21 cellular contexts compared by ENCODE assay signal in the genomic region with DNA sequence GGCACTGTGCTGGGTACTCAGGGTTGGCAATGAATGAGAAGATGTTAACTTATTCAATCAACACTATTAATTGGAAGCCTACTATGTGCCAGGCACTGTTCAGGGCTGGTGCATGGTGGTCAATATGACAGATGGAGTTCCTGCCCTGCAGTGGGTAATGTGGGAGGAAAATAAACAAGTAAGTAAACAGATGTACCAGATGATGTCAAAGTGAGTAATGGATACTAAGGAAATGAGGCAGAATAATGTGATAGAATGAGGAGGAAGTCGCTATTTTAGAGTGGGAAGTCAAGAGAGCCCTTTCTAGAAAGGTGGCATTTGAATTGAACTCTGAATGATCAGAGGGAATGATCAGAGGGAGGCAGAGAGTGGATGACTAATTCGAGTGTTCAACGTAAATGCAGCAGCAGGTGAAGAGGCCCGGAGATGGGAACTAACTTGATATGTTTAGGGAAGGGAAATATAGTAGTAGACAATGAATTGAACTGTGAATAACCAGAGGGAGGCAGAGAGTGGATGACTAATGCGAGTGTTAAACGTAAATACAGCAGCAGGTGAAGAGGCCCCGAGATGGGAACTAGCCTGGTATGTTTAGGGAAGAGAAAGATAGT. TPM values are rescaled to one million over a fixed set of nuclear protein-coding genes. Genes with fewer than 3 reads are reported as not detected.
A peak's percentile ranks its signal among the peaks of the same experiment; 100 is the strongest.
DNase-seq lines count a peak whose midpoint lies in the region; ATAC-seq and TF ChIP-seq lines count a peak whose summit lies in the region.
"Had no signal": no experiment of that assay in that cellular context is flagged by ENCODE, and none has a peak within 500 bp of the region (broad histone marks: within the 10 kb centered on the region; RNA-seq: fewer than 3 reads in every experiment).

No MANE protein-coding gene starts in this region.

- H3K4me1 ChIP-seq in HEK293 (ENCODE audit: control insufficient read depth, insufficient read depth, low read length) = no peaks in the 10 kb centered on the region

- no peaks in the 10 kb centered on the region for H3K9me3 ChIP-seq in HEK293 (ENCODE audit: control insufficient read depth, insufficient read depth, low read depth, low read length)
- H3K9me3 ChIP-seq: BLaER1 treated with 17β-estradiol and CSF1 and Interleukin-3, amounts not matched to agents 10 nM and 100 nM had no signal

- no peak overlapping the region for H3K4me3 ChIP-seq in HEK293 (ENCODE audit: low read depth, low read length)
- H3K4me3 ChIP-seq: BLaER1 treated with 17β-estradiol and CSF1 and Interleukin-3, amounts not matched to agents 10 nM and 100 nM; GM12878 had no signal

- H3K36me3 ChIP-seq in HEK293 (ENCODE audit: control insufficient read depth in 2 of 2, insufficient read depth in 1 of 2, low read length in 2 of 2) = no peaks in the 10 kb centered on the region
- H3K36me3 ChIP-seq: BLaER1 treated with 17β-estradiol and CSF1 and Interleukin-3, amounts not matched to agents 10 nM and 100 nM had no signal

- peak; percentile 50 for DNase-seq in DMS153 (lab: John Stamatoyannopoulos, UW)
- DNase-seq in DMS153 treated with DMSO at 0.1 percent for 48 hours (lab: John Stamatoyannopoulos, UW; ENCODE audit: unreplicated experiment) = no peak
- no peak for DNase-seq in activated T-cell treated with anti-CD3 and anti-CD28 coated beads, Interleukin-2, amount 50 U/mL, for 72 hours
- DNase-seq in activated T-cell treated with anti-CD3 and anti-CD28 coated beads, Interleukin-2, amount 50 U/mL, for 1 hour = no peak
- DNase-seq in foreskin melanocyte = no peak
- DNase-seq: HCEC 1CT; IMR-90; Kasumi-1; NCI-H1105 treated with DMSO at 0.1 percent for 48 hours; NCI-H187 treated with DMSO at 0.1 percent for 48 hours; NCI-H2227 treated with DMSO at 0.1 percent for 48 hours; NCI-H526 treated with DMSO at 0.1 percent for 48 hours; NK-92 treated with Interleukin-12 subunit alpha and Interleukin-12 subunit beta, amount 100 ng/mL, for 24 hours; OCI-M1 had no signal

- H3K4me3 Mint-ChIP-seq in activated T-cell treated with anti-CD3 and anti-CD28 coated beads, Interleukin-2, amount 50 U/mL, for 72 hours = peak overlapping the region; percentile 5 to 43
- H3K4me3 Mint-ChIP-seq in dendritic cell treated with granulocyte-macrophage colony-stimulating factor and Interleukin-4, amounts not matched to agents 40 ng/mL and 50 ng/mL, for 4 days = no peak overlapping the region

- ATAC-seq in activated T-cell treated with anti-CD3 and anti-CD28 coated beads, Interleukin-2, amount 50 U/mL, for 72 hours (replicated peaks in 1 of 2) = peak; percentile 38 to 41
- ATAC-seq in GM21529 (IDR thresholded peaks at IDR 0.05; ENCODE audit: unreplicated experiment) = no peak
- ATAC-seq: GM12878 had no signal

- peaks cover 33% of the 10 kb centered on the region for H3K27me3 Mint-ChIP-seq in activated T-cell treated with anti-CD3 and anti-CD28 coated beads, Interleukin-2, amount 50 U/mL, for 72 hours (ENCODE audit: low read depth)
- H3K27me3 Mint-ChIP-seq in dendritic cell treated with granulocyte-macrophage colony-stimulating factor and Interleukin-4, amounts not matched to agents 40 ng/mL and 50 ng/mL, for 4 days = peaks cover 8% of the 10 kb centered on the region

- peak overlapping the region; percentile 91 for H3K27ac Mint-ChIP-seq in activated T-cell treated with anti-CD3 and anti-CD28 coated beads, Interleukin-2, amount 50 U/mL, for 72 hours
- peak overlapping the region; percentile 20 for H3K27ac Mint-ChIP-seq in dendritic cell treated with granulocyte-macrophage colony-stimulating factor and Interleukin-4, amounts not matched to agents 40 ng/mL and 50 ng/mL, for 4 days

- POLR2A ChIA-PET in HEK293 (lab: Yijun Ruan, JAX) = no interaction called here

- H3K4me1 Mint-ChIP-seq in activated T-cell treated with anti-CD3 and anti-CD28 coated beads, Interleukin-2, amount 50 U/mL, for 72 hours (ENCODE audit: low read depth) = peaks cover 16% of the 10 kb centered on the region
- H3K4me1 Mint-ChIP-seq in dendritic cell treated with granulocyte-macrophage colony-stimulating factor and Interleukin-4, amounts not matched to agents 40 ng/mL and 50 ng/mL, for 4 days (ENCODE audit: low read depth) = peaks cover 26% of the 10 kb centered on the region

- intact Hi-C loops in dendritic cell treated with granulocyte-macrophage colony-stimulating factor and Interleukin-4, amounts not matched to agents 40 ng/mL and 50 ng/mL, for 4 days (cut with micrococcal nuclease) = no loop called here

- CTCF ChIA-PET in HEK293 (lab: Yijun Ruan, JAX) = no interaction called here

- TF ChIP-seq CTCF in HEK293 (tag by site-specific recombination; IDR thresholded peaks at IDR 0.05) = no peak

- no peaks in the 10 kb centered on the region for H3K36me3 Mint-ChIP-seq in activated T-cell treated with anti-CD3 and anti-CD28 coated beads, Interleukin-2, amount 50 U/mL, for 72 hours (ENCODE audit: insufficient read depth in 2 of 2)
- H3K36me3 Mint-ChIP-seq in dendritic cell treated with granulocyte-macrophage colony-stimulating factor and Interleukin-4, amounts not matched to agents 40 ng/mL and 50 ng/mL, for 4 days (ENCODE audit: low read depth) = no peaks in the 10 kb centered on the region

- no peak overlapping the region for H3K27ac ChIP-seq in HEK293 (ENCODE audit: extremely low read depth, low read depth, low read length)
- H3K27ac ChIP-seq: 22Rv1, RWPE1 had no signal

- peaks cover 4 to 14% of the 10 kb centered on the region in 2 donors for H3K9me3 Mint-ChIP-seq in activated T-cell treated with anti-CD3 and anti-CD28 coated beads, Interleukin-2, amount 50 U/mL, for 72 hours
- peaks cover 8% of the 10 kb centered on the region for H3K9me3 Mint-ChIP-seq in dendritic cell treated with granulocyte-macrophage colony-stimulating factor and Interleukin-4, amounts not matched to agents 40 ng/mL and 50 ng/mL, for 4 days

TF ChIP-seq in HEK293, 187 proteins besides CTCF, POLR2A, EP300 and RAD21:
- TF ChIP-seq, protein P1, sequence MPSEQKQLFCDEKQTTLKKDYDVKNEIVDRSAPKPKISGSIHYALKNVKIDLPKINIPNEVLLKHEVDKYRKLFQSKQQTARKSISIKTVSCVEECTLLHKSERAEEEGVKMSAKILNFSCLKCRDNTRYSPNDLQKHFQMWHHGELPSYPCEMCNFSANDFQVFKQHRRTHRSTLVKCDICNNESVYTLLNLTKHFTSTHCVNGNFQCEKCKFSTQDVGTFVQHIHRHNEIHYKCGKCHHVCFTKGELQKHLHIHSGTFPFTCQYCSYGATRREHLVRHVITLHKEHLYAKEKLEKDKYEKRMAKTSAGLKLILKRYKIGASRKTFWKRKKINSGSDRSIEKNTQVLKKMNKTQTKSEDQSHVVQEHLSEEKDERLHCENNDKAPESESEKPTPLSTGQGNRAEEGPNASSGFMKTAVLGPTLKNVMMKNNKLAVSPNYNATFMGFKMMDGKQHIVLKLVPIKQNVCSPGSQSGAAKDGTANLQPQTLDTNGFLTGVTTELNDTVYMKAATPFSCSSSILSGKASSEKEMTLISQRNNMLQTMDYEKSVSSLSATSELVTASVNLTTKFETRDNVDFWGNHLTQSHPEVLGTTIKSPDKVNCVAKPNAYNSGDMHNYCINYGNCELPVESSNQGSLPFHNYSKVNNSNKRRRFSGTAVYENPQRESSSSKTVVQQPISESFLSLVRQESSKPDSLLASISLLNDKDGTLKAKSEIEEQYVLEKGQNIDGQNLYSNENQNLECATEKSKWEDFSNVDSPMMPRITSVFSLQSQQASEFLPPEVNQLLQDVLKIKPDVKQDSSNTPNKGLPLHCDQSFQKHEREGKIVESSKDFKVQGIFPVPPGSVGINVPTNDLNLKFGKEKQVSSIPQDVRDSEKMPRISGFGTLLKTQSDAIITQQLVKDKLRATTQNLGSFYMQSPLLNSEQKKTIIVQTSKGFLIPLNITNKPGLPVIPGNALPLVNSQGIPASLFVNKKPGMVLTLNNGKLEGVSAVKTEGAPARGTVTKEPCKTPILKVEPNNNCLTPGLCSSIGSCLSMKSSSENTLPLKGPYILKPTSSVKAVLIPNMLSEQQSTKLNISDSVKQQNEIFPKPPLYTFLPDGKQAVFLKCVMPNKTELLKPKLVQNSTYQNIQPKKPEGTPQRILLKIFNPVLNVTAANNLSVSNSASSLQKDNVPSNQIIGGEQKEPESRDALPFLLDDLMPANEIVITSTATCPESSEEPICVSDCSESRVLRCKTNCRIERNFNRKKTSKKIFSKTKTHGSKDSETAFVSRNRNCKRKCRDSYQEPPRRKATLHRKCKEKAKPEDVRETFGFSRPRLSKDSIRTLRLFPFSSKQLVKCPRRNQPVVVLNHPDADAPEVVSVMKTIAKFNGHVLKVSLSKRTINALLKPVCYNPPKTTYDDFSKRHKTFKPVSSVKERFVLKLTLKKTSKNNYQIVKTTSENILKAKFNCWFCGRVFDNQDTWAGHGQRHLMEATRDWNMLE (tag by site-specific recombination; conservative IDR thresholded peaks at IDR 0.05; ENCODE audit: low read depth) = no peak
- TF ChIP-seq ZNF10 (tag by site-specific recombination; IDR thresholded peaks at IDR 0.05) (0 out of 2 replicates have a peak, but pooled peaks have one; percentile 16), BCL11B (tag by site-specific recombination; IDR thresholded peaks at IDR 0.05; ENCODE audit: low read depth) (no peak)

RNA-seq across cellular contexts. Expression of a gene that starts 48.3 kb away (rescaled TPM):
- 10 to 100 TPM; 22.8 to 28.1 TPM for total RNA-seq in activated T-cell treated with anti-CD3 and anti-CD28 coated beads, Interleukin-2, amount 50 U/mL, for 72 hours
